Comparison of ENCODE assay signal across 8 cellular contexts in the genomic region with DNA sequence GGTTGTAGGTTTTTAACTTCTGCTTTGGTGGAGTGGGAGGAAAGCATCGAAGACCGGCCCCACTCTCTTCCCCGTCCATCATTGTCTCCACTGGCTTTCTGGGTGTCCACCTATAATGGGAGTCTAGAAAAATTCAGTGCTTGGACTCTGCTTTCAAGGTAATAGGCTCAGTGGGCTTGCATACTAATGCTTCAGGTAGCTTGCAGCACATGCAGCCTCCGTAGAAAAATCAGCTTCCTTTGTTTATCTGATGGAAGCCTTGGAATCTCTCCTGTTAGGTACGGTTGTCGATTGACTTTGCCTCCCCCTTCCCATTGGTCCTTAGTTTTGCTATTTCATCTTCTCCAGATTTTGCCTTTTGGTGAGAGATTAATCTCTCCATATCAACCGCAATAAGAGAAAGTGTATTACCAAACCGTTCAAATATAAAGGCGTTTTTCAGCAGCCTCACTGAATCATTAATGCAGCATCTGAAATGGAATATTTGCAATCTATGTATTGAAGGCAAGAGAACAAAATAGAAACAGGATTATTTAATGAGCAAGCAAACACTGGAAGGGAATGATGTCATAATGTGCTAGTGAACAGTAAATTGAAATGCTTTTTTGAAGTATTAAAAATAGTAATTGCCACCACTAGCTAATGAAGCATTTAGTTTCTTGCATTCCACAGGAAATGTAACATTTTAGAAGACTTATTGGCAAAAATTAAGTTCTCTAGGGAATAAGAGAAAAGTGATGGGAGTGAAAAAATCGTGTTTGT. TPM values are rescaled to one million over a fixed set of nuclear protein-coding genes. Genes with fewer than 3 reads are reported as not detected.
DNase-seq lines count a peak whose midpoint lies in the region; ATAC-seq, FAIRE-seq and TF ChIP-seq lines count a peak whose summit lies in the region.

No MANE protein-coding gene starts in this region.

- H3K4me3 ChIP-seq in kidney (ENCODE audit: low read length in 2 of 2), result peak overlapping the region; percentile 80 to 91
- peak overlapping the region; percentile 82 for H3K4me3 ChIP-seq in suprapubic skin

- H3K9ac ChIP-seq in kidney (ENCODE audit: low read length in 2 of 2), result peak overlapping the region; percentile 80 to 89

- H3K36me3 Mint-ChIP-seq in activated naive CD8-positive, alpha-beta T cell treated with anti-CD3 and anti-CD28 coated beads for 36 hours, result peaks cover 39% of the 10 kb centered on the region

- no peaks in the 10 kb centered on the region for H3K27me3 ChIP-seq in suprapubic skin

- 5% methylated on average over 10 of the region's 10 CpGs for WGBS in suprapubic skin

- H3K27me3 Mint-ChIP-seq in activated naive CD8-positive, alpha-beta T cell treated with anti-CD3 and anti-CD28 coated beads for 36 hours, result no peaks in the 10 kb centered on the region

- intact Hi-C loops in kidney (cut with DNase I), result no loop called here

- no peaks in the 10 kb centered on the region for H3K9me3 ChIP-seq in kidney (ENCODE audit: control insufficient read depth in 1 of 2, low read length in 2 of 2)
- no peaks in the 10 kb centered on the region for H3K9me3 ChIP-seq in suprapubic skin

- H3K9me3 Mint-ChIP-seq in activated naive CD8-positive, alpha-beta T cell treated with anti-CD3 and anti-CD28 coated beads for 36 hours, result peaks cover 6% of the 10 kb centered on the region

- FAIRE-seq in kidney (lab: Jason Lieb, UNC), result no peak

- H3K27ac ChIP-seq in kidney (ENCODE audit: low read depth in 2 of 2, low read length in 2 of 2), result peak overlapping the region; percentile 98
- H3K27ac ChIP-seq in suprapubic skin, result peak overlapping the region; percentile 96

- H3K4me1 ChIP-seq in kidney (ENCODE audit: control insufficient read depth in 1 of 2, insufficient read depth in 1 of 2, low read depth in 1 of 2, low read length in 2 of 2) (peaks cover 4 to 5% of the 10 kb centered on the region in 2 donors), suprapubic skin (peaks cover 32% of the 10 kb centered on the region)

- ATAC-seq in HG03457 (IDR thresholded peaks at IDR 0.05; ENCODE audit: unreplicated experiment), result peak; percentile 2
- ATAC-seq in HG02623 (IDR thresholded peaks at IDR 0.05; ENCODE audit: unreplicated experiment), result no peak

- H3K36me3 ChIP-seq in kidney (ENCODE audit: control insufficient read depth in 1 of 2, insufficient read depth in 2 of 2, low read length in 2 of 2) (no peaks in the 10 kb centered on the region), suprapubic skin (no peaks in the 10 kb centered on the region)

- no peak for TF ChIP-seq EP300 in suprapubic skin (IDR thresholded peaks at IDR 0.05)

- peak overlapping the region; percentile 98 for H3K27ac Mint-ChIP-seq in activated naive CD8-positive, alpha-beta T cell treated with anti-CD3 and anti-CD28 coated beads for 36 hours

- TF ChIP-seq POLR2A in suprapubic skin (IDR thresholded peaks at IDR 0.05), result no peak

- DNase-seq in DMS53 treated with DMSO at 0.1 percent for 48 hours (lab: John Stamatoyannopoulos, UW; ENCODE audit: unreplicated experiment) (peak; percentile 32), kidney (no peak), suprapubic skin (ENCODE audit: low spot score in 2 of 2) (no peak), H4 (ENCODE audit: low spot score) (no peak)
- no peak for DNase-seq in activated naive CD8-positive, alpha-beta T cell treated with anti-CD3 and anti-CD28 coated beads for 36 hours
- no peak for DNase-seq in stimulated activated CD4-positive, alpha-beta T cell treated with anti-CD3 and anti-CD28 coated beads, Interleukin-4, amount 100 ng/mL, for 24 hours

- TF ChIP-seq CTCF in kidney (IDR thresholded peaks at IDR 0.05; ENCODE audit: borderline replicate concordance, extremely low read depth, insufficient read depth), result no peak
- no peak for TF ChIP-seq CTCF in suprapubic skin (IDR thresholded peaks at IDR 0.05)

- peak overlapping the region; percentile 86 for H3K4me3 Mint-ChIP-seq in activated naive CD8-positive, alpha-beta T cell treated with anti-CD3 and anti-CD28 coated beads for 36 hours

- H3K4me1 Mint-ChIP-seq in activated naive CD8-positive, alpha-beta T cell treated with anti-CD3 and anti-CD28 coated beads for 36 hours, result peaks cover 39% of the 10 kb centered on the region

RNA-seq across cellular contexts. Expression of a gene that starts 0.9 kb away (rescaled TPM):
- total RNA-seq in activated naive CD8-positive, alpha-beta T cell treated with anti-CD3 and anti-CD28 coated beads for 36 hours, result 10 to 100 TPM; 56.9 to 59.9 TPM
- total RNA-seq in kidney (39.9 TPM), suprapubic skin (10 to 100 TPM; 22.5 to 42.2 (median 24.8) TPM)
- 7.9 TPM for polyA plus RNA-seq in kidney (ENCODE audit: insufficient read depth, low read depth, low replicate concordance)
- total RNA-seq in H4 (2014; rRNA removed; shearing (Covaris generic)), result 41.3 and 42.8 TPM in 2 replicates

RNA-seq across cellular contexts. Expression of a gene that starts 6.1 kb away (rescaled TPM):
- total RNA-seq in activated naive CD8-positive, alpha-beta T cell treated with anti-CD3 and anti-CD28 coated beads for 36 hours, result 100 to 1,000 TPM; 157 to 158 TPM
- 35.6 TPM for total RNA-seq in kidney
- polyA plus RNA-seq in kidney (ENCODE audit: insufficient read depth, low read depth, low replicate concordance), result 69.4 TPM
- 10 to 100 TPM; 13.4 to 18.9 (median 13.9) TPM for total RNA-seq in suprapubic skin
- total RNA-seq in H4 (2014; rRNA removed; shearing (Covaris generic)), result 157 and 290 TPM in 2 replicates
